6 cellular contexts compared by ENCODE assay signal in the genomic region with DNA sequence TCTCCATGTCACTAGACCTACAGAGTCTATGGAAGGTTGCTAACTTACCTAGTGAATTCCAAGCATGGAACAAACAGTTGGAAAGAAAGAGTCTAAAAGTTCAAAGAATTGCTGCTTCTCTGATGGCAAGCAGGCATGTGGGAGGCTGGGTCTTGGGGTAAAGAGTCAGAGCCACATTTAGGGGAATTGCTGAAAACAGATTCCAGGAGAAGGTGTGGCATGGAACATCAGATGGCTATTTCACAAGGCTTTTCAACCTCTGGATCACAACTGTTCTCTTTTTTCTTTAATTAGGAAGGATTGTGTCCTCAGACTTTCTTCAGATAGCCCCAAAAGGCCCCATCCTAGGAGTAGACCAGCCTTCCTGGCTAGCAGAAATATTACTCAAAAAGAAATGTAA.
"Had no signal": no experiment of that assay in that cellular context is flagged by ENCODE, and none has a peak within 500 bp of the region (broad histone marks: within the 10 kb centered on the region; RNA-seq: fewer than 3 reads in every experiment).

No MANE protein-coding gene starts in this region.

- H3K27ac ChIP-seq: HL-60 had no signal

- DNase-seq: IMR-90, KBM-7, KG1 had no signal

- ATAC-seq: HepG2, K562 had no signal

- H3K4me3 ChIP-seq: K562 had no signal
